8 cellular contexts compared by ENCODE assay signal in genomic region chr9:137083418-137084004, GRCh38. TPM values are rescaled to one million over a fixed set of nuclear protein-coding genes. Genes with fewer than 3 reads are reported as not detected.
DNase-seq lines count a peak whose midpoint lies in the region; ATAC-seq and TF ChIP-seq lines count a peak whose summit lies in the region.

No MANE protein-coding gene starts in this region.

- H3K9me3 Mint-ChIP-seq in stimulated activated naive CD8-positive, alpha-beta T cell treated with anti-CD3 and anti-CD28 coated beads, Interleukin-15, Interleukin-2, amounts not matched to agents 100 ng/mL and 50 ng/mL, for 24 hours = no peaks in the 10 kb centered on the region

- H3K36me3 Mint-ChIP-seq in stimulated activated naive CD8-positive, alpha-beta T cell treated with anti-CD3 and anti-CD28 coated beads, Interleukin-15, Interleukin-2, amounts not matched to agents 100 ng/mL and 50 ng/mL, for 24 hours (ENCODE audit: low read depth) = peaks cover 5% of the 10 kb centered on the region

- peak overlapping the region; percentile 21 for H3K27ac Mint-ChIP-seq in stimulated activated naive CD8-positive, alpha-beta T cell treated with anti-CD3 and anti-CD28 coated beads, Interleukin-15, Interleukin-2, amounts not matched to agents 100 ng/mL and 50 ng/mL, for 24 hours

- H3K27me3 Mint-ChIP-seq in stimulated activated naive CD8-positive, alpha-beta T cell treated with anti-CD3 and anti-CD28 coated beads, Interleukin-15, Interleukin-2, amounts not matched to agents 100 ng/mL and 50 ng/mL, for 24 hours = no peaks in the 10 kb centered on the region

- H2AFZ ChIP-seq in GM23248 = 0 out of 2 replicates have a peak overlapping the region, but pooled peaks have one; percentile 6

- H3K27ac ChIP-seq in GM23248 (peak overlapping the region; percentile 80), VCaP (peak overlapping the region; percentile 100), gastroesophageal sphincter (peak overlapping the region in 3 of 4 donors; percentile 72 to 74 (median 74))

- H3K9me2 ChIP-seq in GM23248 (ENCODE audit: insufficient read depth) = no peaks in the 10 kb centered on the region

- no peak for ATAC-seq in gastroesophageal sphincter
- no peak for ATAC-seq in GM21526 (IDR thresholded peaks at IDR 0.05; ENCODE audit: low FRiP score, unreplicated experiment)

- H3K27me3 ChIP-seq in GM23248 (replicated peaks; ENCODE audit: insufficient read depth) (no peaks in the 10 kb centered on the region), gastroesophageal sphincter (peaks cover 12% of the 10 kb centered on the region)

- no peak for TF ChIP-seq EP300 in gastroesophageal sphincter (IDR thresholded peaks at IDR 0.05)

- H3K4me3 ChIP-seq in GM23248 (no peak overlapping the region), gastroesophageal sphincter (no peak overlapping the region)

- no peak for TF ChIP-seq POLR2A in gastroesophageal sphincter (IDR thresholded peaks at IDR 0.05)

- TF ChIP-seq CTCF in VCaP (conservative IDR thresholded peaks at IDR 0.05) (no peak), gastroesophageal sphincter (IDR thresholded peaks at IDR 0.05) (no peak)

- H3K4me1 Mint-ChIP-seq in stimulated activated naive CD8-positive, alpha-beta T cell treated with anti-CD3 and anti-CD28 coated beads, Interleukin-15, Interleukin-2, amounts not matched to agents 100 ng/mL and 50 ng/mL, for 24 hours (ENCODE audit: low read depth) = peaks cover 39% of the 10 kb centered on the region

- H4K20me1 ChIP-seq in GM23248 (ENCODE audit: insufficient read depth) = no peaks in the 10 kb centered on the region

- no peaks in the 10 kb centered on the region for H3K9me3 ChIP-seq in GM23248 (ENCODE audit: low read depth)
- no peaks in the 10 kb centered on the region for H3K9me3 ChIP-seq in gastroesophageal sphincter

- peaks cover 28% of the 10 kb centered on the region for H3F3A ChIP-seq in GM23248 (ENCODE audit: insufficient read depth)

- H3K36me3 ChIP-seq in GM23248 (ENCODE audit: low read depth) (0 out of 2 replicates have a peak, but pooled peaks cover 2% of the 10 kb centered on the region), gastroesophageal sphincter (peaks cover 0 to 52% of the 10 kb centered on the region in 2 donors)

- H3K9ac ChIP-seq in GM23248 = peak overlapping the region; percentile 23; the same call in 1 of the 2 replicates

- H3K4me2 ChIP-seq in GM23248 (ENCODE audit: unreplicated experiment) = peak overlapping the region; percentile 57

- H3K79me2 ChIP-seq in GM23248 (ENCODE audit: insufficient read depth) = peaks cover 15% of the 10 kb centered on the region

- H3K4me1 ChIP-seq in GM23248 (ENCODE audit: insufficient read depth) (peaks cover 34% of the 10 kb centered on the region), gastroesophageal sphincter (peaks cover 0 to 68% (median 25%) of the 10 kb centered on the region in 3 donors)

- H3K4me3 Mint-ChIP-seq in stimulated activated naive CD8-positive, alpha-beta T cell treated with anti-CD3 and anti-CD28 coated beads, Interleukin-15, Interleukin-2, amounts not matched to agents 100 ng/mL and 50 ng/mL, for 24 hours = no peak overlapping the region

- 10% methylated on average over 10 of the region's 10 CpGs for WGBS in GM23248 (ENCODE audit: low coverage in 1 of 2, low lambda C conversion rate in 2 of 2, missing lambda C conversion rate in 2 of 2), 2 experiments
- 25% methylated on average over 4 of the region's 10 CpGs; no CpG with 5 or more reads in 1 of the 2 donors for WGBS in gastroesophageal sphincter (ENCODE audit: low coverage in 1 of 2), 2 donors

- DNase-seq in 8988T = peak; percentile 76
- peak; percentile 98 for DNase-seq in GM23248
- DNase-seq in NCI-H345 (lab: John Stamatoyannopoulos, UW) = no peak
- no peak for DNase-seq in NCI-H1105 treated with DMSO at 0.1 percent for 48 hours (lab: John Stamatoyannopoulos, UW)

- in situ Hi-C loops in GM23248 (cut with MboI) = no loop called here

RNA-seq across cellular contexts. Expression of gene MAN1B1, which starts 3.3 kb away (rescaled TPM):
- 131 and 136 TPM in 2 replicates for total RNA-seq in GM23248 (2014; rRNA removed; shearing (Covaris generic))
- polyA plus RNA-seq in GM23248 (2016; fragmentation: Nextera tagmentation; extraction: Ambion mirVana) = 101 and 104 TPM in 2 replicates
- 10 to 100 TPM; 26.1 to 30.2 (median 29.3) TPM for total RNA-seq in gastroesophageal sphincter

RNA-seq across cellular contexts. Expression of gene UAP1L1, which starts 6.2 kb away (rescaled TPM):
- total RNA-seq in GM23248 (2014; rRNA removed; shearing (Covaris generic)) = 5.2 and 5.7 TPM in 2 replicates
- 4.3 and 4.5 TPM in 2 replicates for polyA plus RNA-seq in GM23248 (2016; fragmentation: Nextera tagmentation; extraction: Ambion mirVana)
- 1 to 10 TPM; 4.2 to 7.3 (median 6.0) TPM for total RNA-seq in gastroesophageal sphincter

RNA-seq across cellular contexts. Expression of gene SAPCD2, which starts 13.2 kb away (rescaled TPM):
- 5.4 TPM in 2 replicates for total RNA-seq in GM23248 (2014; rRNA removed; shearing (Covaris generic))
- 0.86 and 0.88 TPM in 2 replicates for polyA plus RNA-seq in GM23248 (2016; fragmentation: Nextera tagmentation; extraction: Ambion mirVana)
- 1 to 10 TPM in 1 of 4 donors, under 1 TPM in 3; 0.13 to 1.3 (median 0.19) TPM for total RNA-seq in gastroesophageal sphincter

RNA-seq across cellular contexts. Expression of gene ENTPD2, which starts 29.6 kb away (rescaled TPM):
- not detected in 2 replicates for total RNA-seq in GM23248 (2014; rRNA removed; shearing (Covaris generic))
- polyA plus RNA-seq in GM23248 (2016; fragmentation: Nextera tagmentation; extraction: Ambion mirVana) = not detected in 2 replicates
- total RNA-seq in gastroesophageal sphincter = 1 to 10 TPM in 1 of 4 donors, under 1 TPM in 1, not detected in 2; 0.58 to 1.6 TPM

RNA-seq across cellular contexts. Expression of gene DPP7, which starts 31.0 kb away (rescaled TPM):
- total RNA-seq in GM23248 (2014; rRNA removed; shearing (Covaris generic)) = 134 and 142 TPM in 2 replicates
- polyA plus RNA-seq in GM23248 (2016; fragmentation: Nextera tagmentation; extraction: Ambion mirVana) = 145 and 148 TPM in 2 replicates
- 100 to 1,000 TPM in 3 of 4 donors, 10 to 100 TPM in 1; 74.5 to 124 (median 111) TPM for total RNA-seq in gastroesophageal sphincter

Comparison
In these comparisons a context has a peak if more than half of its experiments do, and no peak if none do; other contexts are left out.
1. DNase-seq: peak in 8988T (single experiment) and GM23248 (single experiment); none in NCI-H345 (single experiment) and NCI-H1105 treated with DMSO at 0.1 percent for 48 hours (single experiment).
2. Peak in every context shown above with its lines, with median percentiles within 50 percentile points of each other: H3K27ac ChIP-seq.